In the genomic region with DNA sequence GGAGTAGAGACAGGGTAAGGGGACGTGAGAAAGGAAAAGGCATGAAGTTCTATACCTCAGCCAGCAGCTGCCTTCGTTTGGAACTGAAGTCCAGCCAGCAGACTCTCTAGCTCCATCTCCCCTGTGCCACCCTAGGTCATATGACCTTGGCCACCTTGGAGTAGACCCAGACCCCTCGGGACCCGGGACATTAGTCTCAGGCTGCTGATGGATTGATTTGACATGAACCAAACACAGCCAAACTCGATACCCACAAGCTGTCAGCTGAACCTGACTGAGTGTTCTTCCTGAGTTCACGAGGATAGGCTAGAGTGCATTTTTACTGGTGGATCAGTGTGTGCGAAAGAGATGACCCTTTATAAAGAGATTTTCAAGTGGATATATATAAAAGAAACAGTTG, we compare ENCODE assay signal across 16 cellular contexts.
DNase-seq lines count a peak whose midpoint lies in the region; ATAC-seq lines count a peak whose summit lies in the region.
"Had no signal": no experiment of that assay in that cellular context is flagged by ENCODE, and none has a peak within 500 bp of the region (broad histone marks: within the 10 kb centered on the region; RNA-seq: fewer than 3 reads in every experiment).

No MANE protein-coding gene starts in this region.

- peak; percentile 83 for ATAC-seq in Right ventricle myocardium inferior
- peak; percentile 79 for ATAC-seq in left ventricle myocardium superior
- ATAC-seq in sciatic nerve = peak; percentile 10
- ATAC-seq in GM21529 (IDR thresholded peaks at IDR 0.05; ENCODE audit: unreplicated experiment) = no peak
- ATAC-seq in GM18870 (IDR thresholded peaks at IDR 0.05; ENCODE audit: unreplicated experiment) = no peak

- intact Hi-C loops in Right ventricle myocardium inferior (cut with DNase I) (no loop called here), cardiac septum (cut with DNase I) (no loop called here), left ventricle myocardium superior (cut with micrococcal nuclease) (no loop called here), sciatic nerve (cut with DNase I) (no loop called here)

- DNase-seq in Right ventricle myocardium inferior (ENCODE audit: missing footprints) (no peak), cardiac septum (ENCODE audit: low spot score) (no peak), left ventricle myocardium superior (no peak), sciatic nerve (ENCODE audit: low spot score) (no peak), dermis blood vessel endothelial cell (no peak), COLO829 (ENCODE audit: low spot score) (no peak)
- DNase-seq: activated CD4-positive, alpha-beta T cell treated with anti-CD3 and anti-CD28 coated beads, Interleukin-2, amount 50 U/mL, for 1 hour; activated naive CD4-positive, alpha-beta T cell; NCI-H1105; NCI-H69; OCI-M1; SHP77 treated with DMSO at 0.1 percent for 48 hours; stimulated activated CD4-positive, alpha-beta T cell treated with anti-CD3 and anti-CD28 coated beads, Interleukin-15, amount 100 ng/mL, for 24 hours; thyroid gland had no signal

Comparison
In these comparisons a context has a peak if more than half of its experiments do, and no peak if none do; other contexts are left out.
1. ATAC-seq: peak in Right ventricle myocardium inferior (single experiment), left ventricle myocardium superior (single experiment) and sciatic nerve (single experiment); none in GM21529 (single experiment) and GM18870 (single experiment).